Comparison of ENCODE assay signal across 11 cellular contexts in genomic region chr1:29682918-29683314, GRCh38.
DNase-seq lines count a peak whose midpoint lies in the region; ATAC-seq and TF ChIP-seq lines count a peak whose summit lies in the region.
"Had no signal": no experiment of that assay in that cellular context is flagged by ENCODE, and none has a peak within 500 bp of the region (broad histone marks: within the 10 kb centered on the region; RNA-seq: fewer than 3 reads in every experiment).

No MANE protein-coding gene starts in this region.

- peak overlapping the region; percentile 48 for H3K4me3 Mint-ChIP-seq in neural progenitor cell
- no peak overlapping the region for H3K4me3 Mint-ChIP-seq in activated T-cell treated with anti-CD3 and anti-CD28 coated beads, Interleukin-2, amount 50 U/mL, for 24 hours
- H3K4me3 Mint-ChIP-seq in activated T-cell treated with anti-CD3 and anti-CD28 coated beads, Interleukin-2, amount 50 U/mL, for 72 hours = no peak overlapping the region
- H3K4me3 Mint-ChIP-seq: naive thymus-derived CD4-positive, alpha-beta T cell had no signal

- H3K9me3 ChIP-seq in neural progenitor cell (ENCODE audit: low read depth) = no peaks in the 10 kb centered on the region

- H3K27ac Mint-ChIP-seq in neural progenitor cell = peak overlapping the region; percentile 94
- no peak overlapping the region for H3K27ac Mint-ChIP-seq in activated T-cell treated with anti-CD3 and anti-CD28 coated beads, Interleukin-2, amount 50 U/mL, for 24 hours
- no peak overlapping the region for H3K27ac Mint-ChIP-seq in activated T-cell treated with anti-CD3 and anti-CD28 coated beads, Interleukin-2, amount 50 U/mL, for 72 hours
- H3K27ac Mint-ChIP-seq: naive thymus-derived CD4-positive, alpha-beta T cell had no signal

- peak; percentile 27 for DNase-seq in EH (ENCODE audit: low read depth)
- peak; percentile 26 for DNase-seq in NCI-H1105 (lab: John Stamatoyannopoulos, UW)
- DNase-seq in amniotic epithelial cell (ENCODE audit: low read depth) = peak; percentile 12
- DNase-seq in neural progenitor cell (ENCODE audit: low spot score) = no peak
- no peak for DNase-seq in activated T-cell treated with anti-CD3 and anti-CD28 coated beads, Interleukin-2, amount 50 U/mL, for 24 hours
- no peak for DNase-seq in cerebellar nuclear complex (lab: John Stamatoyannopoulos, UW)
- DNase-seq in activated T-cell treated with anti-CD3 and anti-CD28 coated beads, Interleukin-2, amount 50 U/mL, for 72 hours = no peak
- DNase-seq: stimulated activated CD4-positive, alpha-beta T cell treated with anti-CD3 and anti-CD28 coated beads, Interleukin-12 subunit alpha, Interleukin-12 subunit beta, amount 100 ng/mL, for 4 hours had no signal

- no peak overlapping the region for H3K4me2 ChIP-seq in neural progenitor cell

- TF ChIP-seq CTCF in neural progenitor cell (IDR thresholded peaks at IDR 0.05) = no peak

- H3K9me3 Mint-ChIP-seq in neural progenitor cell = no peaks in the 10 kb centered on the region
- no peaks in the 10 kb centered on the region for H3K9me3 Mint-ChIP-seq in activated T-cell treated with anti-CD3 and anti-CD28 coated beads, Interleukin-2, amount 50 U/mL, for 24 hours
- H3K9me3 Mint-ChIP-seq in activated T-cell treated with anti-CD3 and anti-CD28 coated beads, Interleukin-2, amount 50 U/mL, for 72 hours = no peaks in the 10 kb centered on the region
- H3K9me3 Mint-ChIP-seq: naive thymus-derived CD4-positive, alpha-beta T cell had no signal

- no peak overlapping the region for H3K27ac ChIP-seq in neural progenitor cell

- H3F3A ChIP-seq in neural progenitor cell (ENCODE audit: low read depth) = no peaks in the 10 kb centered on the region

- peaks cover 62% of the 10 kb centered on the region for H3K4me1 Mint-ChIP-seq in neural progenitor cell
- peaks cover 3% of the 10 kb centered on the region for H3K4me1 Mint-ChIP-seq in activated T-cell treated with anti-CD3 and anti-CD28 coated beads, Interleukin-2, amount 50 U/mL, for 24 hours (ENCODE audit: low read depth)
- H3K4me1 Mint-ChIP-seq in activated T-cell treated with anti-CD3 and anti-CD28 coated beads, Interleukin-2, amount 50 U/mL, for 72 hours (ENCODE audit: low read depth) = peaks cover 6% of the 10 kb centered on the region

- H2AFZ ChIP-seq in neural progenitor cell (replicated peaks) = no peak overlapping the region

- no peaks in the 10 kb centered on the region for H3K27me3 ChIP-seq in neural progenitor cell

- no peak overlapping the region for H3K4me3 ChIP-seq in neural progenitor cell

- H4K20me1 ChIP-seq in neural progenitor cell (ENCODE audit: low read depth) = no peaks in the 10 kb centered on the region

- H3K36me3 Mint-ChIP-seq in neural progenitor cell = no peaks in the 10 kb centered on the region
- H3K36me3 Mint-ChIP-seq in activated T-cell treated with anti-CD3 and anti-CD28 coated beads, Interleukin-2, amount 50 U/mL, for 24 hours (ENCODE audit: low read depth) = no peaks in the 10 kb centered on the region
- H3K36me3 Mint-ChIP-seq in activated T-cell treated with anti-CD3 and anti-CD28 coated beads, Interleukin-2, amount 50 U/mL, for 72 hours (ENCODE audit: insufficient read depth in 2 of 2) = no peaks in the 10 kb centered on the region
- H3K36me3 Mint-ChIP-seq: naive thymus-derived CD4-positive, alpha-beta T cell had no signal

- no peaks in the 10 kb centered on the region for H3K36me3 ChIP-seq in neural progenitor cell

- peaks cover 17% of the 10 kb centered on the region for H3K27me3 Mint-ChIP-seq in neural progenitor cell (ENCODE audit: insufficient read depth, low read depth)
- peaks cover 23% of the 10 kb centered on the region for H3K27me3 Mint-ChIP-seq in activated T-cell treated with anti-CD3 and anti-CD28 coated beads, Interleukin-2, amount 50 U/mL, for 24 hours
- peaks cover 30% of the 10 kb centered on the region for H3K27me3 Mint-ChIP-seq in activated T-cell treated with anti-CD3 and anti-CD28 coated beads, Interleukin-2, amount 50 U/mL, for 72 hours (ENCODE audit: low read depth)

- no peaks in the 10 kb centered on the region for H3K79me2 ChIP-seq in neural progenitor cell (ENCODE audit: low read depth)

- no peak overlapping the region for H3K9ac ChIP-seq in neural progenitor cell

- peaks cover 13% of the 10 kb centered on the region for H3K4me1 ChIP-seq in neural progenitor cell

- no peak for ATAC-seq in activated T-cell treated with anti-CD3 and anti-CD28 coated beads, Interleukin-2, amount 50 U/mL, for 72 hours (replicated peaks in 1 of 2)
- no peak for ATAC-seq in GM18511 (IDR thresholded peaks at IDR 0.05; ENCODE audit: unreplicated experiment)
- ATAC-seq: naive thymus-derived CD4-positive, alpha-beta T cell; Panc1 had no signal

Comparison
In these comparisons a context has a peak if more than half of its experiments do, and no peak if none do; other contexts are left out.
1. DNase-seq: peak in EH (single experiment), NCI-H1105 (single experiment) and amniotic epithelial cell (single experiment); none in neural progenitor cell (single experiment), activated T-cell treated with anti-CD3 and anti-CD28 coated beads, Interleukin-2, amount 50 U/mL, for 24 hours (single experiment), cerebellar nuclear complex (0 of 2) and activated T-cell treated with anti-CD3 and anti-CD28 coated beads, Interleukin-2, amount 50 U/mL, for 72 hours (0 of 2).